In the genomic region with DNA sequence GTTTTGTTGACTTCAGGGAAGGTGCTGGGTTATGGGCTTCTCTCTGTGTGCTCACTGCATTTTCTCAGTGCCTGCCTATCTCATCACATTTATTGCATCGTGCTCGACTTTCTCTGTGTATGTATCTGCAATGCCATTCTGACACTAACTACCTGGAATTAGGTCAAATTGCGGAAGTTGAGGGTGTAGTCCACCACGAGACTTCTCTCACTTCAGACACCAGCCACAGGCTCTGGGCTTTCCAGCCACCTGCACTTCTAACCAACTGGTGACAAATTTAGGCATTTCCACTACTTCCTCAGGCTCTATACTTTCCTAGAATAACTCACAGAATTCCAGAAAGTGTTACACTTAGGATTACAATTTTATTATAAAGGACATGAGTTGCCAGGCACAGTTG, we compare ENCODE assay signal across 11 cellular contexts.
DNase-seq lines count a peak whose midpoint lies in the region; ATAC-seq and TF ChIP-seq lines count a peak whose summit lies in the region.
"Had no signal": no experiment of that assay in that cellular context is flagged by ENCODE, and none has a peak within 500 bp of the region (broad histone marks: within the 10 kb centered on the region; RNA-seq: fewer than 3 reads in every experiment).

No MANE protein-coding gene starts in this region.

- no peaks in the 10 kb centered on the region for H3K36me3 Mint-ChIP-seq in T-helper 17 cell (ENCODE audit: low read depth)

- no peak overlapping the region for H3K4me3 Mint-ChIP-seq in T-helper 17 cell

- H3K4me1 ChIP-seq in tibial artery: peaks cover 0 to 9% (median 6%) of the 10 kb centered on the region in 4 donors
- H3K4me1 ChIP-seq: prostate gland had no signal

- DNase-seq in GF-D8 (lab: John Stamatoyannopoulos, UW): peak; percentile 5
- DNase-seq in T-helper 17 cell: no peak
- DNase-seq in RKO (ENCODE audit: low spot score): no peak
- DNase-seq in activated T-cell treated with anti-CD3 and anti-CD28 coated beads, Interleukin-2, amount 50 U/mL, for 48 hours: no peak
- no peak for DNase-seq in tibial artery
- DNase-seq in cerebellar nuclear complex (lab: John Stamatoyannopoulos, UW): no peak
- DNase-seq: activated naive CD4-positive, alpha-beta T cell treated with anti-CD3 and anti-CD28 coated beads, Interleukin-2, amount 50 U/mL, for 16 hours; C1 segment of cervical spinal cord had no signal

- no peak overlapping the region for H3K27ac Mint-ChIP-seq in T-helper 17 cell

- H3K27me3 ChIP-seq in tibial artery: no peaks in the 10 kb centered on the region

- H3K27me3 Mint-ChIP-seq in T-helper 17 cell: no peaks in the 10 kb centered on the region

- no peak overlapping the region for H3K27ac ChIP-seq in tibial artery
- H3K27ac ChIP-seq: prostate gland had no signal

- H3K9me3 ChIP-seq in T-helper 17 cell (ENCODE audit: control insufficient read depth, low read length, poor library complexity, severe bottlenecking) (no peaks in the 10 kb centered on the region), tibial artery (no peaks in the 10 kb centered on the region)
- H3K9me3 ChIP-seq: prostate gland had no signal

- H3K36me3 ChIP-seq in tibial artery: no peaks in the 10 kb centered on the region
- H3K36me3 ChIP-seq: prostate gland had no signal

- intact Hi-C loops in tibial artery (cut with DNase I; ENCODE audit: low total_unique reads): no loop called here

- no peak for TF ChIP-seq CTCF in tibial artery (IDR thresholded peaks at IDR 0.05)

- H3K4me3 ChIP-seq in tibial artery: no peak overlapping the region
- H3K4me3 ChIP-seq: prostate gland had no signal

- ATAC-seq in GM19452 (IDR thresholded peaks at IDR 0.05; ENCODE audit: unreplicated experiment): peak; percentile 80
- peak; percentile 72 for ATAC-seq in HG03095 (IDR thresholded peaks at IDR 0.05; ENCODE audit: unreplicated experiment)
- ATAC-seq in T-helper 17 cell: peak; percentile 54

- H3K4me1 Mint-ChIP-seq in T-helper 17 cell: no peaks in the 10 kb centered on the region
